In the genomic region with DNA sequence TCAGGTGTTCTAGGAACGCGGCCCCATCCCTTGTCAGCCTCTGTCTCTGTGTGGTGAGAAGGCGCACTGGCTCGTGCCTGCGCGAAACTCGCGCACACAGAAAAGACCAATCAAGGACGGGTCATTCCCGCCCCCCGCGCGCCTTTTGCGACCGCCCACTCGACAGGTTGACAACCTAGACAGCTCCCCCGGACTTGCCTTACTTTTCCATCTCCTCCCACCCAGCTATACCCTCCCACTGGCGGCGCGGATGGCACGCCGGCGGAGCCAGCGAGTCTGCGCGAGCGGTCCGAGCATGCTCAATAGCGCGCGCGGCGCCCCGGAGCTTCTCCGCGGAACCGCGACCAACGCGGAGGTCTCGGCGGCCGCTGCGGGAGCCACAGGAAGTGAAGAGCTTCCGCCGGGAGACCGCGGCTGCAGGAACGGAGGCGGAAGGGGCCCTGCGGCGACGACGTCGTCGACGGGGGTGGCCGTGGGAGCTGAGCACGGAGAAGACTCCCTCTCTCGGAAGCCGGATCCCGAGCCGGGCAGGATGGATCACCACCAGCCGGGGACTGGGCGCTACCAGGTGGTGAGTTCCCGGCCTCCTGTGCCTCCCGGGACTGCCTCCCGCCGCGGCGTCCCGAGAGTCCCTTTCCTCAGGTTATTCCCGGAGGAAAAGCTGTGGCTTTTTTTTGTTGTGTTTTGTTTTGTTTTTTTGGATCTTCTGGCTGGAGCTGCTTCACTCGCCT, we compare ENCODE assay signal across 8 cellular contexts. TPM values are rescaled to one million over a fixed set of nuclear protein-coding genes. Genes with fewer than 3 reads are reported as not detected.
DNase-seq lines count a peak whose midpoint lies in the region; TF ChIP-seq lines count a peak whose summit lies in the region.

A gene with protein sequence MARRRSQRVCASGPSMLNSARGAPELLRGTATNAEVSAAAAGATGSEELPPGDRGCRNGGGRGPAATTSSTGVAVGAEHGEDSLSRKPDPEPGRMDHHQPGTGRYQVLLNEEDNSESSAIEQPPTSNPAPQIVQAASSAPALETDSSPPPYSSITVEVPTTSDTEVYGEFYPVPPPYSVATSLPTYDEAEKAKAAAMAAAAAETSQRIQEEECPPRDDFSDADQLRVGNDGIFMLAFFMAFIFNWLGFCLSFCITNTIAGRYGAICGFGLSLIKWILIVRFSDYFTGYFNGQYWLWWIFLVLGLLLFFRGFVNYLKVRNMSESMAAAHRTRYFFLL (plus strand): TSS at position 202 of the 731 bp plus-strand sequence. CDS start 49 bp downstream, at position 251.

- H3K4me2 ChIP-seq in Loucy (ENCODE audit: low read depth, low read length, poor library complexity, severe bottlenecking) (peak within 1 kb of the TSS; percentile 67), neural cell (ENCODE audit: low read length) (peak within 1 kb of the TSS; percentile 83)

- peak within 1 kb of the TSS; percentile 48 for H3K27ac ChIP-seq in neural cell (ENCODE audit: low read length)
- H3K27ac ChIP-seq in stomach = peak within 1 kb of the TSS; percentile 80 to 88 (median 84)

- H3K27me3 ChIP-seq in Loucy (ENCODE audit: insufficient read depth, low read length, poor library complexity, severe bottlenecking) (no peaks in the 10 kb centered on the region), neural cell (ENCODE audit: insufficient read depth, low read depth, low read length) (no peaks in the 10 kb centered on the region), stomach (no peaks in the 10 kb centered on the region)

- H3K9me3 ChIP-seq in Loucy (ENCODE audit: insufficient read depth, low read depth, low read length) (no peaks in the 10 kb centered on the region), neural cell (ENCODE audit: low read length) (no peaks in the 10 kb centered on the region), stomach (no peaks in the 10 kb centered on the region)

- WGBS in stomach, 5 donors = 0 to 1% (median 0%) methylated on average over 26 to 74 of the region's 74 CpGs

- peak; percentile 6 for TF ChIP-seq RAD21 in neural cell (conservative IDR thresholded peaks at IDR 0.05)

- no peaks in the 10 kb centered on the region for H3K9me2 ChIP-seq in Loucy (replicated peaks; ENCODE audit: low read depth, low read length)
- H3K9me2 ChIP-seq in neural cell (ENCODE audit: insufficient read depth, low read length) = no peaks in the 10 kb centered on the region

- peak; percentile 71 for TF ChIP-seq EP300 in neural cell (conservative IDR thresholded peaks at IDR 0.05; ENCODE audit: poor library complexity, severe bottlenecking)
- TF ChIP-seq EP300 in stomach (IDR thresholded peaks at IDR 0.05) = no peak

- H3K36me3 ChIP-seq in Loucy (ENCODE audit: insufficient read depth, low read length) (no peaks in the 10 kb centered on the region), neural cell (ENCODE audit: insufficient read depth, low read length) (no peaks in the 10 kb centered on the region), stomach (no peaks in the 10 kb centered on the region)

- peak; percentile 87 for DNase-seq in EL
- peak; percentile 58 for DNase-seq in H4 (ENCODE audit: low spot score)
- DNase-seq in SHP77 treated with DMSO at 0.1 percent for 48 hours (lab: John Stamatoyannopoulos, UW) = peak; percentile 58
- peak; percentile 86 for DNase-seq in activated gamma-delta T cell (lab: John Stamatoyannopoulos, UW)
- DNase-seq in fibroblast of villous mesenchyme (ENCODE audit: low read depth) = peak; percentile 85
- peak; percentile 89 for DNase-seq in stomach

- H3K9ac ChIP-seq in Loucy (ENCODE audit: low read depth, low read length, poor library complexity, severe bottlenecking) (peak within 1 kb of the TSS; percentile 63), neural cell (ENCODE audit: low read length) (peak within 1 kb of the TSS; percentile 75)

- peaks cover 7% of the 10 kb centered on the region for H3K4me1 ChIP-seq in Loucy (ENCODE audit: insufficient read depth, low read length, poor library complexity, severe bottlenecking)
- H3K4me1 ChIP-seq in stomach = peaks cover 10 to 50% (median 29%) of the 10 kb centered on the region in 4 donors

- H4K20me1 ChIP-seq in Loucy (ENCODE audit: insufficient read depth, low read length, poor library complexity, severe bottlenecking) (no peaks in the 10 kb centered on the region), neural cell (ENCODE audit: insufficient read depth) (no peaks in the 10 kb centered on the region)

- H3K4me3 ChIP-seq in Loucy (ENCODE audit: low read length, poor library complexity, severe bottlenecking) (peak within 1 kb of the TSS; percentile 75), fibroblast of villous mesenchyme (ENCODE audit: low read depth, low read length) (peak within 1 kb of the TSS; percentile 98), neural cell (ENCODE audit: low read length) (peak within 1 kb of the TSS; percentile 89), stomach (peak within 1 kb of the TSS; percentile 66 to 82 (median 74))

- H3F3A ChIP-seq in Loucy (ENCODE audit: low read depth) (peaks cover 7% of the 10 kb centered on the region; the same call in 1 of the 2 replicates), neural cell (ENCODE audit: insufficient read depth, low read length, poor library complexity, severe bottlenecking) (no peaks in the 10 kb centered on the region)

- intact Hi-C loops in stomach (cut with DNase I; ENCODE audit: low total_unique reads) = no loop called here

- no peaks in the 10 kb centered on the region for H3K79me2 ChIP-seq in Loucy (ENCODE audit: insufficient read depth, low read length)
- peaks cover 4% of the 10 kb centered on the region for H3K79me2 ChIP-seq in neural cell (replicated peaks; ENCODE audit: insufficient read depth, low read length)

- TF ChIP-seq POLR2A in stomach (IDR thresholded peaks at IDR 0.05) = no peak

- TF ChIP-seq CTCF in Loucy (conservative IDR thresholded peaks at IDR 0.05; ENCODE audit: low read length) (no peak), fibroblast of villous mesenchyme (IDR thresholded peaks at IDR 0.05; ENCODE audit: insufficient read depth, low read depth, low read length) (no peak), neural cell (IDR thresholded peaks at IDR 0.05; ENCODE audit: poor library complexity, severe bottlenecking) (peak; percentile 29), stomach (IDR thresholded peaks at IDR 0.05) (no peak)

- H2AFZ ChIP-seq in Loucy (ENCODE audit: low read length) (peak within 1 kb of the TSS; percentile 18; the same call in 1 of the 2 replicates), neural cell (ENCODE audit: low read depth, low read length) (peak within 1 kb of the TSS; percentile 98)

TF ChIP-seq in neural cell, 6 proteins besides CTCF, POLR2A, EP300 and RAD21:
- TF ChIP-seq EZH2 (IDR thresholded peaks at IDR 0.05; ENCODE audit: borderline replicate concordance, insufficient read depth, low read length, poor library complexity, severe bottlenecking) (no peak), SMC3 (conservative IDR thresholded peaks at IDR 0.05; ENCODE audit: poor library complexity) (no peak), POLR2AphosphoS5 (IDR thresholded peaks at IDR 0.05) (peak; percentile 74), MXI1 (conservative IDR thresholded peaks at IDR 0.05; ENCODE audit: poor library complexity, severe bottlenecking) (peak; percentile 67), TAF1 (IDR thresholded peaks at IDR 0.05; ENCODE audit: low read depth) (peak; percentile 31)
- TF ChIP-seq, protein P1, sequence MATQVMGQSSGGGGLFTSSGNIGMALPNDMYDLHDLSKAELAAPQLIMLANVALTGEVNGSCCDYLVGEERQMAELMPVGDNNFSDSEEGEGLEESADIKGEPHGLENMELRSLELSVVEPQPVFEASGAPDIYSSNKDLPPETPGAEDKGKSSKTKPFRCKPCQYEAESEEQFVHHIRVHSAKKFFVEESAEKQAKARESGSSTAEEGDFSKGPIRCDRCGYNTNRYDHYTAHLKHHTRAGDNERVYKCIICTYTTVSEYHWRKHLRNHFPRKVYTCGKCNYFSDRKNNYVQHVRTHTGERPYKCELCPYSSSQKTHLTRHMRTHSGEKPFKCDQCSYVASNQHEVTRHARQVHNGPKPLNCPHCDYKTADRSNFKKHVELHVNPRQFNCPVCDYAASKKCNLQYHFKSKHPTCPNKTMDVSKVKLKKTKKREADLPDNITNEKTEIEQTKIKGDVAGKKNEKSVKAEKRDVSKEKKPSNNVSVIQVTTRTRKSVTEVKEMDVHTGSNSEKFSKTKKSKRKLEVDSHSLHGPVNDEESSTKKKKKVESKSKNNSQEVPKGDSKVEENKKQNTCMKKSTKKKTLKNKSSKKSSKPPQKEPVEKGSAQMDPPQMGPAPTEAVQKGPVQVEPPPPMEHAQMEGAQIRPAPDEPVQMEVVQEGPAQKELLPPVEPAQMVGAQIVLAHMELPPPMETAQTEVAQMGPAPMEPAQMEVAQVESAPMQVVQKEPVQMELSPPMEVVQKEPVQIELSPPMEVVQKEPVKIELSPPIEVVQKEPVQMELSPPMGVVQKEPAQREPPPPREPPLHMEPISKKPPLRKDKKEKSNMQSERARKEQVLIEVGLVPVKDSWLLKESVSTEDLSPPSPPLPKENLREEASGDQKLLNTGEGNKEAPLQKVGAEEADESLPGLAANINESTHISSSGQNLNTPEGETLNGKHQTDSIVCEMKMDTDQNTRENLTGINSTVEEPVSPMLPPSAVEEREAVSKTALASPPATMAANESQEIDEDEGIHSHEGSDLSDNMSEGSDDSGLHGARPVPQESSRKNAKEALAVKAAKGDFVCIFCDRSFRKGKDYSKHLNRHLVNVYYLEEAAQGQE (IDR thresholded peaks at IDR 0.05; ENCODE audit: borderline replicate concordance) = no peak

RNA-seq across cellular contexts. Expression of the gene that starts here (rescaled TPM):
- total RNA-seq in H4 (2014; rRNA removed; shearing (Covaris generic)) = 22.8 and 28.4 TPM in 2 replicates
- total RNA-seq in fibroblast of villous mesenchyme (60.6 and 131 TPM in 2 replicates), stomach (10 to 100 TPM in 3 of 5 donors, 1 to 10 TPM in 2; 2.9 to 56.5 (median 25.5) TPM)
- polyA plus RNA-seq in neural cell (32.0 and 41.2 TPM in 2 replicates), stomach (10 to 100 TPM; 11.7 to 17.0 (median 12.4) TPM)
- 45.7 and 49.2 TPM in 2 replicates for polyA minus RNA-seq in neural cell

Comparison
In these comparisons a context has a peak if more than half of its experiments do, and no peak if none do; other contexts are left out.
1. Peak in every context shown above with its lines: DNase-seq, H3K4me3 ChIP-seq and H3K27ac ChIP-seq.